In genomic region chr1:171841050-171841910, GRCh38 we compare ENCODE assay signal across 8 cellular contexts. TPM values are rescaled to one million over a fixed set of nuclear protein-coding genes. Genes with fewer than 3 reads are reported as not detected.
A peak's percentile ranks its signal among the peaks of the same experiment; 100 is the strongest.
DNase-seq lines count a peak whose midpoint lies in the region; ATAC-seq and TF ChIP-seq lines count a peak whose summit lies in the region.

TSS of gene DNM3 (plus strand) at chr1:171841498. CDS start at chr1:171841657, 159 bp downstream.

- H3K36me3 Mint-ChIP-seq in activated naive CD8-positive, alpha-beta T cell treated with anti-CD3 and anti-CD28 coated beads for 36 hours: no peaks in the 10 kb centered on the region
- no peaks in the 10 kb centered on the region for H3K36me3 Mint-ChIP-seq in osteocyte (ENCODE audit: unreplicated experiment)

- ATAC-seq in GM21717 (IDR thresholded peaks at IDR 0.05; ENCODE audit: unreplicated experiment): peak; percentile 88

- H3K27me3 Mint-ChIP-seq in activated naive CD8-positive, alpha-beta T cell treated with anti-CD3 and anti-CD28 coated beads for 36 hours: peaks cover 27% of the 10 kb centered on the region
- peaks cover 34% of the 10 kb centered on the region for H3K27me3 Mint-ChIP-seq in osteocyte (ENCODE audit: unreplicated experiment)

- intact Hi-C loops in head of caudate nucleus (cut with DNase I): loop anchor here (5.0 kb wide), 3 partner anchors 56 to 141 kb away; no protein-coding TSS in a partner anchor

- H3K4me1 Mint-ChIP-seq in activated naive CD8-positive, alpha-beta T cell treated with anti-CD3 and anti-CD28 coated beads for 36 hours: peaks cover 11% of the 10 kb centered on the region
- peaks cover 14% of the 10 kb centered on the region for H3K4me1 Mint-ChIP-seq in osteocyte (ENCODE audit: unreplicated experiment)

- H3K27ac ChIP-seq in temporal lobe (ENCODE audit: low read depth, low read length): peak within 1 kb of the TSS; percentile 95

- H3K27ac Mint-ChIP-seq in activated naive CD8-positive, alpha-beta T cell treated with anti-CD3 and anti-CD28 coated beads for 36 hours: no peak within 1 kb of the TSS
- H3K27ac Mint-ChIP-seq in osteocyte (ENCODE audit: unreplicated experiment): peak within 1 kb of the TSS; percentile 33

- no peak for TF ChIP-seq CTCF in osteocyte (IDR thresholded peaks at IDR 0.05)

- H3K4me3 Mint-ChIP-seq in activated naive CD8-positive, alpha-beta T cell treated with anti-CD3 and anti-CD28 coated beads for 36 hours: peak within 1 kb of the TSS; percentile 85
- H3K4me3 Mint-ChIP-seq in osteocyte (ENCODE audit: unreplicated experiment): peak within 1 kb of the TSS; percentile 78

- in situ Hi-C loops in KBM-7 (cut with MboI; ENCODE audit: low pct_unique_long_range_greater_than_20kb, low sequenced_read_pairs): no loop called here

- peak; percentile 63 for DNase-seq in DMS153 (lab: John Stamatoyannopoulos, UW)
- peak; percentile 78 for DNase-seq in KBM-7
- peak; percentile 82 for DNase-seq in SK-N-DZ (ENCODE audit: low spot score)
- peak; percentile 85 for DNase-seq in activated naive CD8-positive, alpha-beta T cell treated with anti-CD3 and anti-CD28 coated beads for 36 hours
- DNase-seq in head of caudate nucleus: peak; percentile 81 to 97 (median 94)
- peak; percentile 95 for DNase-seq in osteocyte (ENCODE audit: extremely low spot score, unreplicated experiment)

- no peaks in the 10 kb centered on the region for H3K9me3 Mint-ChIP-seq in activated naive CD8-positive, alpha-beta T cell treated with anti-CD3 and anti-CD28 coated beads for 36 hours
- H3K9me3 Mint-ChIP-seq in osteocyte (ENCODE audit: unreplicated experiment): no peaks in the 10 kb centered on the region

RNA-seq across cellular contexts. Expression of gene DNM3, which starts in this region (rescaled TPM):
- 3.4 and 6.2 TPM in 2 replicates for polyA plus RNA-seq in SK-N-DZ (2014; cell fraction: cytosol; rRNA removed)
- 3.4 and 4.8 TPM in 2 replicates for polyA plus RNA-seq in SK-N-DZ (2014; cell fraction: nucleus; rRNA removed)
- under 1 TPM; 0.34 to 0.35 TPM for total RNA-seq in activated naive CD8-positive, alpha-beta T cell treated with anti-CD3 and anti-CD28 coated beads for 36 hours
- total RNA-seq in osteocyte (3.4 and 3.7 TPM in 2 replicates), temporal lobe (94.2 TPM)

Comparison
In these comparisons a context has a peak if more than half of its experiments do, and no peak if none do; other contexts are left out.
1. Peak in every context shown above with its lines: DNase-seq, ATAC-seq and H3K27ac ChIP-seq.
2. RNA of gene DNM3 (total RNA-seq): 94.2 TPM in temporal lobe (single experiment); 3.4 to 3.7 TPM in osteocyte and 0.34 to 0.35 TPM in activated naive CD8-positive, alpha-beta T cell treated with anti-CD3 and anti-CD28 coated beads for 36 hours; every median in the first group is over 10 times any median in the second.
3. Peak in DNase-seq in activated naive CD8-positive, alpha-beta T cell treated with anti-CD3 and anti-CD28 coated beads for 36 hours; RNA of the gene not detected or under 1 TPM.